ENCODE assay signal across 13 cellular contexts in the genomic region with DNA sequence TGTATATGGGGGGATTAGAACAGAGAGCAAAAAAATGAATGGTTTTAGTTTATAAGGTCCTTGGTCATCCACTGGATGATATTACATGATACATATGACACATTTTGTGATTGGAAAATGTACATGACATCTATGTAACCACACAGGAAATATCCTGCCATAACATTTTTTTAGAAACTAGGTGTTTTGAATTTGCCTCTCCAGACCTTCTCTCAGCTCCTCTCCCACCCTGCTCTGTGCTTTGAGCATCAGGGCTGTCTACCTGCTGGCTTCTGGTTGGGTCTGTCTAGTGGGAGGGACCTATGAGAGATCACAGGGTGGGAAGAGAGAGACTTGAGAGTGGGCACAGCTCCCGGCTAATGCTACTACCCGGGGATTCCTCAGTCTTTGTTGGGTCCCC. TPM values are rescaled to one million over a fixed set of nuclear protein-coding genes. Genes with fewer than 3 reads are reported as not detected.
A peak's percentile ranks its signal among the peaks of the same experiment; 100 is the strongest.
DNase-seq lines count a peak whose midpoint lies in the region; ATAC-seq, FAIRE-seq and TF ChIP-seq lines count a peak whose summit lies in the region.
"Had no signal": no experiment of that assay in that cellular context is flagged by ENCODE, and none has a peak within 500 bp of the region (broad histone marks: within the 10 kb centered on the region; RNA-seq: fewer than 3 reads in every experiment).

No MANE protein-coding gene starts in this region.

- FAIRE-seq in small intestine (lab: Jason Lieb, UNC): no peak

- H3K27me3 ChIP-seq in Loucy (ENCODE audit: insufficient read depth, low read length, poor library complexity, severe bottlenecking): no peaks in the 10 kb centered on the region
- no peaks in the 10 kb centered on the region for H3K27me3 ChIP-seq in small intestine (ENCODE audit: control insufficient read depth in 2 of 2, insufficient read depth in 2 of 2, low read length in 2 of 2)

- H4K20me1 ChIP-seq in Loucy (ENCODE audit: insufficient read depth, low read length, poor library complexity, severe bottlenecking): no peaks in the 10 kb centered on the region

- POLR2A ChIA-PET in activated naive CD8-positive, alpha-beta T cell treated with anti-CD3 and anti-CD28 coated beads, Interleukin-2, amount 10 ng/mL, durations not matched to agents 7 days and 5 days (lab: Charles Lee): interaction anchor here (0.6 to 15.1 kb wide), 8 partner anchors 9 to 32 kb away, joined by 3 to 637 read pairs (median 4); partner anchors contain the start of gene AKNA

- H3K4me1 Mint-ChIP-seq in activated naive CD8-positive, alpha-beta T cell treated with anti-CD3 and anti-CD28 coated beads, Interleukin-2, amount 10 ng/mL, durations not matched to agents 7 days and 5 days: peaks cover 74% of the 10 kb centered on the region

- no peaks in the 10 kb centered on the region for H3K27me3 Mint-ChIP-seq in activated naive CD8-positive, alpha-beta T cell treated with anti-CD3 and anti-CD28 coated beads, Interleukin-2, amount 10 ng/mL, durations not matched to agents 7 days and 5 days
- H3K27me3 Mint-ChIP-seq: dendritic cell treated with granulocyte-macrophage colony-stimulating factor and Interleukin-4, amounts not matched to agents 40 ng/mL and 50 ng/mL, for 4 days had no signal

- no peaks in the 10 kb centered on the region for H3K9me2 ChIP-seq in Loucy (replicated peaks; ENCODE audit: low read depth, low read length)

- H3K4me3 ChIP-seq in Loucy (ENCODE audit: low read length, poor library complexity, severe bottlenecking): no peak overlapping the region
- H3K4me3 ChIP-seq in small intestine (ENCODE audit: low read depth in 1 of 2, low read length in 2 of 2): no peak overlapping the region

- no peaks in the 10 kb centered on the region for H3K9me3 Mint-ChIP-seq in activated naive CD8-positive, alpha-beta T cell treated with anti-CD3 and anti-CD28 coated beads, Interleukin-2, amount 10 ng/mL, durations not matched to agents 7 days and 5 days
- H3K9me3 Mint-ChIP-seq: dendritic cell treated with granulocyte-macrophage colony-stimulating factor and Interleukin-4, amounts not matched to agents 40 ng/mL and 50 ng/mL, for 4 days had no signal

- no peak for TF ChIP-seq CTCF in Loucy (conservative IDR thresholded peaks at IDR 0.05; ENCODE audit: low read length)

- H3K36me3 Mint-ChIP-seq in activated naive CD8-positive, alpha-beta T cell treated with anti-CD3 and anti-CD28 coated beads, Interleukin-2, amount 10 ng/mL, durations not matched to agents 7 days and 5 days: peaks cover 71% of the 10 kb centered on the region

- peak; percentile 38 to 39 for ATAC-seq in activated CD4-positive, CD25-positive, alpha-beta regulatory T cell treated with anti-CD3 and anti-CD28 coated beads, Interleukin-2, amount 50 U/mL, for 24 hours
- peak; percentile 57 for ATAC-seq in activated naive CD8-positive, alpha-beta T cell treated with anti-CD3 and anti-CD28 coated beads, Interleukin-2, amount 10 ng/mL, durations not matched to agents 7 days and 5 days (ENCODE audit: low read depth)
- ATAC-seq: right cardiac atrium had no signal

- DNase-seq in activated CD4-positive, CD25-positive, alpha-beta regulatory T cell treated with anti-CD3 and anti-CD28 coated beads, Interleukin-2, amount 50 U/mL, for 72 hours: no peak
- no peak for DNase-seq in activated naive CD8-positive, alpha-beta T cell treated with anti-CD3 and anti-CD28 coated beads, Interleukin-2, amount 10 ng/mL, durations not matched to agents 7 days and 5 days
- no peak for DNase-seq in small intestine
- no peak for DNase-seq in effector CD4-positive, alpha-beta T cell
- DNase-seq in iPS-NIHi7 (ENCODE audit: extremely low spot score): no peak
- no peak for DNase-seq in erythroblast (lab: John Stamatoyannopoulos, UW)
- DNase-seq: 8988T, NCI-H1048, right cardiac atrium had no signal

- peaks cover 10% of the 10 kb centered on the region for H3K4me1 ChIP-seq in Loucy (ENCODE audit: insufficient read depth, low read length, poor library complexity, severe bottlenecking)
- peaks cover 1 to 8% of the 10 kb centered on the region in 2 donors for H3K4me1 ChIP-seq in small intestine (ENCODE audit: control insufficient read depth in 2 of 2, insufficient read depth in 1 of 2, low read depth in 1 of 2, low read length in 1 of 2)

- no peak overlapping the region for H2AFZ ChIP-seq in Loucy (ENCODE audit: low read length)

- H3K9me3 ChIP-seq in Loucy (ENCODE audit: insufficient read depth, low read depth, low read length) (no peaks in the 10 kb centered on the region), small intestine (ENCODE audit: control insufficient read depth, low read depth) (no peaks in the 10 kb centered on the region)

- peak overlapping the region; percentile 24 for H3K4me2 ChIP-seq in Loucy (ENCODE audit: low read depth, low read length, poor library complexity, severe bottlenecking)

- TF ChIP-seq POLR2A in erythroblast (IDR thresholded peaks at IDR 0.05; ENCODE audit: low read length): no peak

- H3K79me2 ChIP-seq in Loucy (ENCODE audit: insufficient read depth, low read length): peaks cover 6% of the 10 kb centered on the region; the same call in 1 of the 2 replicates

- H3K4me3 Mint-ChIP-seq in activated naive CD8-positive, alpha-beta T cell treated with anti-CD3 and anti-CD28 coated beads, Interleukin-2, amount 10 ng/mL, durations not matched to agents 7 days and 5 days: peak overlapping the region; percentile 63
- H3K4me3 Mint-ChIP-seq: dendritic cell treated with granulocyte-macrophage colony-stimulating factor and Interleukin-4, amounts not matched to agents 40 ng/mL and 50 ng/mL, for 4 days had no signal

- H3K27ac Mint-ChIP-seq in activated naive CD8-positive, alpha-beta T cell treated with anti-CD3 and anti-CD28 coated beads, Interleukin-2, amount 10 ng/mL, durations not matched to agents 7 days and 5 days: peak overlapping the region; percentile 90

- H3K36me3 ChIP-seq in Loucy (ENCODE audit: insufficient read depth, low read length) (peaks cover 98% of the 10 kb centered on the region; the same call in 1 of the 2 replicates), small intestine (ENCODE audit: control insufficient read depth in 2 of 2, insufficient read depth in 2 of 2, low read length in 2 of 2) (peaks cover 12 to 30% of the 10 kb centered on the region in 2 donors)

- H3F3A ChIP-seq in Loucy (ENCODE audit: low read depth): no peaks in the 10 kb centered on the region

- H3K27ac ChIP-seq in small intestine (ENCODE audit: low read depth in 1 of 2, low read length in 1 of 2): peak overlapping the region; percentile 4 to 74

- 43 to 61% (median 57%) methylated on average over 2 of the region's 2 CpGs for WGBS in small intestine, 3 donors

- H3K9ac ChIP-seq in Loucy (ENCODE audit: low read depth, low read length, poor library complexity, severe bottlenecking): no peak overlapping the region

RNA-seq across cellular contexts. Expression of gene AKNA, which starts 24.4 kb away (rescaled TPM):
- 100 to 1,000 TPM; 482 to 492 TPM for total RNA-seq in activated naive CD8-positive, alpha-beta T cell treated with anti-CD3 and anti-CD28 coated beads, Interleukin-2, amount 10 ng/mL, durations not matched to agents 7 days and 5 days
- 10 to 100 TPM in 1 of 3 donors, 1 to 10 TPM in 2; 3.4 to 22.0 (median 8.9) TPM for polyA plus RNA-seq in small intestine

RNA-seq across cellular contexts. Expression of gene ORM2, which starts 33.8 kb away (rescaled TPM):
- not detected for total RNA-seq in activated naive CD8-positive, alpha-beta T cell treated with anti-CD3 and anti-CD28 coated beads, Interleukin-2, amount 10 ng/mL, durations not matched to agents 7 days and 5 days
- under 1 TPM in 1 of 3 donors, not detected in 2; 0.28 TPM for polyA plus RNA-seq in small intestine
- total RNA-seq: fibroblast of villous mesenchyme, right cardiac atrium had no signal

RNA-seq across cellular contexts. Expression of gene ORM1, which starts 40.5 kb away (rescaled TPM):
- total RNA-seq in activated naive CD8-positive, alpha-beta T cell treated with anti-CD3 and anti-CD28 coated beads, Interleukin-2, amount 10 ng/mL, durations not matched to agents 7 days and 5 days: not detected
- 1 to 10 TPM in 2 of 3 donors, not detected in 1; 1.3 to 6.9 TPM for polyA plus RNA-seq in small intestine
- total RNA-seq: fibroblast of villous mesenchyme had no signal
